8 cellular contexts compared by ENCODE assay signal in the genomic region with DNA sequence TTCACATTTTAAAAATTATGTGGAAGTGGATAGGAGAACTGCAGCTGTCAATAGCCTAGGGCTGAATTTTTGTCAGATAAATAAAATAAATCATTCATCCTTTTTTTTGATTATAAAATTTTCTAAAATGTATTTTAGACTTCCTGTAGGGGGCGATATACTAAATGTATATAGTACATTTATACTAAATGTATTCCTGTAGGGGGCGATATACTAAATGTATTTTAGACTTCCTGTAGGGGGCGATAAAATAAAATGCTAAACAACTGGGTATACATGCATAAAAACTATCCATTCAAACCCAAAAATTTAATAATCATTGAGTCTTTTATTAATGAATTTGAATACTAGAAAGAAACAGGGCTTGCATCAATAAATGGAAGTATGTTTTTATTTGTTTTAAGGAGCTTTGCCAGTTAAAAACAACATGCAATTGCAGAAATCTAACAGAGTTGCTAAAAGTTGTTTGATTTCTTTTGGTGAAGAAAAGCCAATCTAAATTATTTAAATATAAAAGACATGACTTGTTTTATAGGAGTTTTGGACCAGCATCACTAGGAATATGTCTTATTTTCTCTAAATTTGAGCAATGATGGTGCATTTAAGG. TPM values are rescaled to one million over a fixed set of nuclear protein-coding genes. Genes with fewer than 3 reads are reported as not detected.
DNase-seq lines count a peak whose midpoint lies in the region; ATAC-seq and TF ChIP-seq lines count a peak whose summit lies in the region.

No MANE protein-coding gene starts in this region.

- H3K4me1 Mint-ChIP-seq in activated CD4-positive, alpha-beta T cell treated with anti-CD3 and anti-CD28 coated beads for 36 hours: peaks cover 5% of the 10 kb centered on the region

- H3K27ac Mint-ChIP-seq in activated CD4-positive, alpha-beta T cell treated with anti-CD3 and anti-CD28 coated beads for 36 hours: no peak overlapping the region

- 7 to 16% (median 10%) methylated on average over 3 of the region's 3 CpGs for WGBS in spleen, 5 donors

- H3K4me1 ChIP-seq in KMS-11 (ENCODE audit: low read depth, poor library complexity, severe bottlenecking): peaks cover 5% of the 10 kb centered on the region
- H3K4me1 ChIP-seq in fibroblast of lung (ENCODE audit: control insufficient read depth, extremely low read depth, insufficient read depth, low read length): no peaks in the 10 kb centered on the region
- peaks cover 0 to 32% (median 12%) of the 10 kb centered on the region in 6 donors for H3K4me1 ChIP-seq in spleen

- H3K4me2 ChIP-seq in KMS-11: no peak overlapping the region
- no peak overlapping the region for H3K4me2 ChIP-seq in fibroblast of lung (ENCODE audit: extremely low read depth, insufficient read depth, low read length)

- H3K36me3 ChIP-seq in KMS-11 (ENCODE audit: insufficient read depth): no peaks in the 10 kb centered on the region
- H3K36me3 ChIP-seq in fibroblast of lung (ENCODE audit: control insufficient read depth, insufficient read depth, low read length): no peaks in the 10 kb centered on the region
- H3K36me3 ChIP-seq in spleen: no peaks in the 10 kb centered on the region

- no peak overlapping the region for H3K4me3 ChIP-seq in KMS-11 (IDR thresholded peaks at IDR 0.05; ENCODE audit: insufficient read depth, low read depth, low read length)
- H3K4me3 ChIP-seq in fibroblast of lung (replicated peaks in 1 of 4; ENCODE audit: control extremely low read depth in 1 of 4, insufficient read depth in 1 of 4, low read depth in 3 of 4, low read length in 4 of 4): no peak overlapping the region
- H3K4me3 ChIP-seq in spleen: no peak overlapping the region

- H3K36me3 Mint-ChIP-seq in activated CD4-positive, alpha-beta T cell treated with anti-CD3 and anti-CD28 coated beads for 36 hours (ENCODE audit: low read depth): no peaks in the 10 kb centered on the region

- H3K9ac ChIP-seq in KMS-11: no peak overlapping the region
- H3K9ac ChIP-seq in fibroblast of lung (ENCODE audit: insufficient read depth, low read length): no peak overlapping the region

- H3K79me2 ChIP-seq in KMS-11 (ENCODE audit: insufficient read depth, low read depth) (no peaks in the 10 kb centered on the region), fibroblast of lung (ENCODE audit: control insufficient read depth, insufficient read depth, low read length) (no peaks in the 10 kb centered on the region)

- DNase-seq in activated CD4-positive, alpha-beta T cell treated with anti-CD3 and anti-CD28 coated beads for 36 hours: no peak
- DNase-seq in activated CD4-positive, alpha-beta T cell treated with anti-CD3 and anti-CD28 coated beads, Interleukin-2, amount 50 U/mL, for 1 hour: no peak
- peak; percentile 62 for DNase-seq in RPMI8226
- peak in 1 of 2 donors; percentile 48 for DNase-seq in fibroblast of lung (ENCODE audit: low read depth in 2 of 2)
- DNase-seq in spleen: no peak
- DNase-seq in Ammon's horn (ENCODE audit: low spot score): no peak

- peak; percentile 37 for ATAC-seq in activated CD4-positive, alpha-beta T cell treated with anti-CD3 and anti-CD28 coated beads for 36 hours
- no peak for ATAC-seq in GM19463 (IDR thresholded peaks at IDR 0.05; ENCODE audit: unreplicated experiment)

- H3K9me3 Mint-ChIP-seq in activated CD4-positive, alpha-beta T cell treated with anti-CD3 and anti-CD28 coated beads for 36 hours (ENCODE audit: low read depth): no peaks in the 10 kb centered on the region

- TF ChIP-seq CTCF in KMS-11 (conservative IDR thresholded peaks at IDR 0.05; ENCODE audit: low read depth, low read length) (peak; percentile 93), fibroblast of lung (conservative IDR thresholded peaks at IDR 0.05 in 1 of 2, IDR thresholded peaks at IDR 0.05 in 1 of 2; ENCODE audit: low read depth in 1 of 2, low read length in 2 of 2) (peak; percentile 25 to 56), spleen (IDR thresholded peaks at IDR 0.05 in 8 of 11, conservative IDR thresholded peaks at IDR 0.05 in 3 of 11) (peak; percentile 68 to 90 (median 83))

- POLR2A ChIA-PET in activated CD4-positive, alpha-beta T cell treated with anti-CD3 and anti-CD28 coated beads for 36 hours (lab: Charles Lee): no interaction called here

- no peaks in the 10 kb centered on the region for H3K27me3 ChIP-seq in KMS-11 (ENCODE audit: insufficient read depth, low read depth)
- H3K27me3 ChIP-seq in fibroblast of lung (ENCODE audit: control insufficient read depth, insufficient read depth, low read length): peaks cover 2% of the 10 kb centered on the region
- peaks cover 0 to 4% (median 0%) of the 10 kb centered on the region in 7 donors for H3K27me3 ChIP-seq in spleen (replicated peaks in 1 of 7)

- no peaks in the 10 kb centered on the region for H3K9me3 ChIP-seq in fibroblast of lung (ENCODE audit: control insufficient read depth, insufficient read depth, low read depth, low read length)
- no peaks in the 10 kb centered on the region for H3K9me3 ChIP-seq in spleen

- H3K27ac ChIP-seq in KMS-11 (no peak overlapping the region), fibroblast of lung (ENCODE audit: insufficient read depth, low read length) (no peak overlapping the region), spleen (no peak overlapping the region)

- H4K20me1 ChIP-seq in KMS-11 (ENCODE audit: insufficient read depth) (no peaks in the 10 kb centered on the region), fibroblast of lung (ENCODE audit: control insufficient read depth, extremely low read depth, insufficient read depth, low read length) (no peaks in the 10 kb centered on the region)

- H2AFZ ChIP-seq in KMS-11 (ENCODE audit: low read depth): no peak overlapping the region
- no peak overlapping the region for H2AFZ ChIP-seq in fibroblast of lung (ENCODE audit: low read length)

- intact Hi-C loops in activated CD4-positive, alpha-beta T cell treated with anti-CD3 and anti-CD28 coated beads for 36 hours (cut with DNase I, micrococcal nuclease): loop anchor here (1.0 to 10.0 kb wide), 6 partner anchors 103 to 585 kb away; a partner anchor contains a TSS
- intact Hi-C loops in spleen (cut with DNase I; ENCODE audit: low total_unique reads): loop anchor here (10.0 kb wide), 2 partner anchors 125 to 185 kb away; no protein-coding TSS in a partner anchor

- peaks cover 8% of the 10 kb centered on the region for H3K27me3 Mint-ChIP-seq in activated CD4-positive, alpha-beta T cell treated with anti-CD3 and anti-CD28 coated beads for 36 hours

- TF ChIP-seq POLR2A in spleen (IDR thresholded peaks at IDR 0.05): no peak

- CTCF ChIA-PET in activated CD4-positive, alpha-beta T cell treated with anti-CD3 and anti-CD28 coated beads for 36 hours (lab: Charles Lee): interaction anchor here (0.6 to 5.0 kb wide), 46 partner anchors 8 to 420 kb away, joined by 3 to 37 read pairs (median 4); a partner anchor contains a TSS

- no peak overlapping the region for H3K4me3 Mint-ChIP-seq in activated CD4-positive, alpha-beta T cell treated with anti-CD3 and anti-CD28 coated beads for 36 hours

RNA-seq across cellular contexts. Expression of a gene that starts 31.4 kb away (rescaled TPM):
- total RNA-seq in activated CD4-positive, alpha-beta T cell treated with anti-CD3 and anti-CD28 coated beads for 36 hours: not detected
- total RNA-seq in fibroblast of lung (not detected in 2 replicates), spleen (not detected)
- polyA plus RNA-seq in fibroblast of lung (0.01 TPM in 1 of 2 replicates, not detected in the other), spleen (under 1 TPM in 1 of 3 donors, not detected in 2; 0.13 TPM)
- polyA plus RNA-seq in fibroblast of lung (2012): not detected in 2 replicates
- polyA minus RNA-seq in fibroblast of lung (ENCODE audit: low replicate concordance): not detected in 2 replicates

RNA-seq across cellular contexts. Expression of a gene that starts 46.8 kb away (rescaled TPM):
- total RNA-seq in activated CD4-positive, alpha-beta T cell treated with anti-CD3 and anti-CD28 coated beads for 36 hours: not detected
- not detected in 2 replicates for total RNA-seq in fibroblast of lung
- polyA plus RNA-seq in fibroblast of lung: not detected in 2 replicates
- not detected in 2 replicates for polyA plus RNA-seq in fibroblast of lung (2012)
- not detected in 2 replicates for polyA minus RNA-seq in fibroblast of lung (ENCODE audit: low replicate concordance)
- total RNA-seq in spleen: under 1 TPM in 1 of 7 donors, not detected in 6; 0.10 TPM
- polyA plus RNA-seq in spleen: under 1 TPM; 0.03 to 0.22 (median 0.09) TPM

Comparison
In these comparisons a context has a peak if more than half of its experiments do, and no peak if none do; other contexts are left out.
1. CTCF ChIP-seq: peak in every context shown above with its lines; median percentile 93 in KMS-11; 83 in spleen; 40 in fibroblast of lung.